ENCODE assay signal across 18 cellular contexts in the genomic region with DNA sequence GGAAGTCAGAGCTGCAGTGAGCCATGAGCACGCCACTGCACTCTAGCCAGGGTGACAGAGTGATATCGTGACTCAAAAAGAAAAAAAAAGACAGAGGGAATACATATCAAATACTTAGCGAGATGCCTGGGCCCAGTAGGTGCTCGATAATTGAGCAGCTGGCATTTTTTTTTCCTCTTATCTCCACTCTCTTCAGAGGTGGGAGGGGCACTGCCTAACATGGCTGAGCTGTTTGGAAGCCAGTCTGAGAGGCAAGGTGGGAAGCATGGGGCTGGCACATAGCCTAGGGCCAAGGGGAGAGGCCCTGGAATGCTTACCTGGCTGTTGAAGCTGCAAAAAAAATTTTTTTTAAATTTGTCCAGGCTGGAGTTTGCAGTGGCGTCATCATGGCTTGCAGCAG. TPM values are rescaled to one million over a fixed set of nuclear protein-coding genes. Genes with fewer than 3 reads are reported as not detected.
A peak's percentile ranks its signal among the peaks of the same experiment; 100 is the strongest.
DNase-seq lines count a peak whose midpoint lies in the region; ATAC-seq, FAIRE-seq and TF ChIP-seq lines count a peak whose summit lies in the region.
"Had no signal": no experiment of that assay in that cellular context is flagged by ENCODE, and none has a peak within 500 bp of the region (broad histone marks: within the 10 kb centered on the region; RNA-seq: fewer than 3 reads in every experiment).

No MANE protein-coding gene starts in this region.

- H3K9ac ChIP-seq in NT2/D1 (ENCODE audit: insufficient read length, low read depth) = peak overlapping the region; percentile 27
- H3K9ac ChIP-seq in keratinocyte (ENCODE audit: control insufficient read depth, extremely low read depth, insufficient read depth, low read length) = no peak overlapping the region
- H3K9ac ChIP-seq: parathyroid adenoma had no signal

- H3K36me3 ChIP-seq in heart right ventricle (peaks cover 0 to 12% (median 0%) of the 10 kb centered on the region in 9 donors), NT2/D1 (ENCODE audit: insufficient read depth, insufficient read length, low read length) (no peaks in the 10 kb centered on the region), keratinocyte (ENCODE audit: control insufficient read depth in 2 of 2, extremely low read depth in 1 of 2, insufficient read depth in 2 of 2, low read length in 2 of 2) (peaks cover 0 to 3% of the 10 kb centered on the region in 2 experiments), upper lobe of left lung (no peaks in the 10 kb centered on the region), gastroesophageal sphincter (no peaks in the 10 kb centered on the region)
- H3K36me3 ChIP-seq: adrenal gland had no signal

- H3K27ac ChIP-seq in heart right ventricle = peak overlapping the region in 7 of 10 donors; percentile 8 to 65 (median 14)
- no peak overlapping the region for H3K27ac ChIP-seq in keratinocyte (ENCODE audit: control insufficient read depth, insufficient read depth, low read length)
- H3K27ac ChIP-seq in upper lobe of left lung = peak overlapping the region; percentile 20 to 46 (median 32)
- H3K27ac ChIP-seq in gastroesophageal sphincter = no peak overlapping the region
- H3K27ac ChIP-seq: parathyroid adenoma had no signal

- 52 to 64% methylated on average over 5 of the region's 5 CpGs for WGBS in heart right ventricle, 2 donors
- WGBS in upper lobe of left lung, 2 donors = 63 to 72% methylated on average over 5 of the region's 5 CpGs
- WGBS in gastroesophageal sphincter (ENCODE audit: low coverage in 1 of 2), 2 donors = 70 to 85% methylated on average over 4 of the region's 5 CpGs

- H2AFZ ChIP-seq in keratinocyte (ENCODE audit: control insufficient read depth, low read length) = no peak overlapping the region
- H2AFZ ChIP-seq: parathyroid adenoma had no signal

- TF ChIP-seq POLR2A in upper lobe of left lung (IDR thresholded peaks at IDR 0.05) (no peak), gastroesophageal sphincter (IDR thresholded peaks at IDR 0.05) (no peak)

- no peaks in the 10 kb centered on the region for H4K20me1 ChIP-seq in keratinocyte (ENCODE audit: control insufficient read depth, extremely low read depth, insufficient read depth, low read length)

- dilution Hi-C loops in keratinocyte (cut with MboI; ENCODE audit: extremely low pct_ligation_motif_present, low sequenced_read_pairs) = no loop called here

- H3K9me3 ChIP-seq in heart right ventricle = no peaks in the 10 kb centered on the region
- no peaks in the 10 kb centered on the region for H3K9me3 ChIP-seq in NT2/D1 (ENCODE audit: insufficient read depth, low read length)
- H3K9me3 ChIP-seq in keratinocyte (ENCODE audit: control insufficient read depth, low read depth, low read length) = no peaks in the 10 kb centered on the region
- H3K9me3 ChIP-seq in upper lobe of left lung = no peaks in the 10 kb centered on the region
- H3K9me3 ChIP-seq in gastroesophageal sphincter = no peaks in the 10 kb centered on the region
- H3K9me3 ChIP-seq: adrenal gland had no signal

- DNase-seq in heart right ventricle (no peak), Right ventricle myocardium inferior (ENCODE audit: missing footprints) (no peak), NT2/D1 (ENCODE audit: low read depth, low spot score) (no peak), keratinocyte (ENCODE audit: low read depth, low spot score) (peak; percentile 58), upper lobe of left lung (peak in 1 of 2 donors; percentile 82), MV-4-11 (lab: John Stamatoyannopoulos, UW) (no peak)
- DNase-seq: activated CD4-positive, alpha-beta T cell treated with anti-CD3 and anti-CD28 coated beads, Interleukin-2, amount 50 U/mL, for 4 hours; adrenal gland; effector CD4-positive, alpha-beta T cell; hippocampal formation; NCI-H187; NCI-H526 treated with DMSO at 0.1 percent for 48 hours; stimulated activated CD4-positive, alpha-beta T cell treated with anti-CD3 and anti-CD28 coated beads, Interleukin-1b, Interleukin-23, amount 100 ng/mL, for 48 hours had no signal

- H3K4me1 ChIP-seq in heart right ventricle = peaks cover 10 to 67% (median 43%) of the 10 kb centered on the region in 9 donors
- H3K4me1 ChIP-seq in NT2/D1 (ENCODE audit: insufficient read depth, insufficient read length) = peaks cover 16% of the 10 kb centered on the region
- H3K4me1 ChIP-seq in keratinocyte (ENCODE audit: control insufficient read depth, extremely low read depth, insufficient read depth, low read length) = peaks cover 40% of the 10 kb centered on the region
- H3K4me1 ChIP-seq in upper lobe of left lung = peaks cover 33 to 60% (median 54%) of the 10 kb centered on the region in 4 donors
- peaks cover 0 to 43% (median 20%) of the 10 kb centered on the region in 3 donors for H3K4me1 ChIP-seq in gastroesophageal sphincter

- peak; percentile 29 for FAIRE-seq in keratinocyte (lab: Jason Lieb, UNC)
- FAIRE-seq: GM19239 had no signal

- H3K4me3 ChIP-seq in heart right ventricle (no peak overlapping the region), NT2/D1 (ENCODE audit: insufficient read length, low read depth) (no peak overlapping the region), keratinocyte (ENCODE audit: control insufficient read depth in 2 of 3, extremely low read depth in 1 of 3, insufficient read depth in 2 of 3, low read depth in 1 of 3, low read length in 3 of 3) (no peak overlapping the region), upper lobe of left lung (no peak overlapping the region), gastroesophageal sphincter (no peak overlapping the region)
- H3K4me3 ChIP-seq: adrenal gland had no signal

- intact Hi-C loops in heart right ventricle (cut with DNase I) (loop anchor here in 4 of 10 donors (5.0 to 10.0 kb wide), 4 partner anchors 36 to 151 kb away; a partner anchor contains a TSS), Right ventricle myocardium inferior (cut with DNase I) (loop anchor here (5.0 kb wide), 1 partner anchor 36 kb away; a partner anchor contains a TSS)

- H3K9me1 ChIP-seq in keratinocyte (ENCODE audit: control insufficient read depth, extremely low read depth, insufficient read depth, low read length) = no peaks in the 10 kb centered on the region

- no peak for ATAC-seq in heart right ventricle
- no peak for ATAC-seq in Right ventricle myocardium inferior
- peak in 1 of 2 donors; percentile 87 for ATAC-seq in upper lobe of left lung (ENCODE audit: low FRiP score in 2 of 2)
- ATAC-seq in gastroesophageal sphincter = no peak
- no peak for ATAC-seq in GM21447 (IDR thresholded peaks at IDR 0.05; ENCODE audit: unreplicated experiment)
- ATAC-seq: Panc1 had no signal

- TF ChIP-seq CTCF in heart right ventricle (IDR thresholded peaks at IDR 0.05) (no peak), keratinocyte (optimal IDR thresholded peaks at IDR 0.05 in 1 of 3, IDR thresholded peaks at IDR 0.05 in 1 of 3, conservative IDR thresholded peaks at IDR 0.05 in 1 of 3; ENCODE audit: extremely low read depth in 1 of 3, insufficient read depth in 2 of 3, low read length in 3 of 3) (no peak), upper lobe of left lung (IDR thresholded peaks at IDR 0.05) (no peak), gastroesophageal sphincter (IDR thresholded peaks at IDR 0.05) (no peak)

- no peaks in the 10 kb centered on the region for H3K79me2 ChIP-seq in keratinocyte (ENCODE audit: control insufficient read depth, insufficient read depth, low read length)

- H3K4me2 ChIP-seq in keratinocyte (ENCODE audit: control insufficient read depth, extremely low read depth, insufficient read depth, low read depth, low read length) = no peak overlapping the region

- TF ChIP-seq EP300 in upper lobe of left lung (IDR thresholded peaks at IDR 0.05) (no peak), gastroesophageal sphincter (IDR thresholded peaks at IDR 0.05) (no peak)

- no peaks in the 10 kb centered on the region for H3K27me3 ChIP-seq in heart right ventricle
- H3K27me3 ChIP-seq in NT2/D1 (ENCODE audit: insufficient read depth, insufficient read length) = no peaks in the 10 kb centered on the region
- H3K27me3 ChIP-seq in keratinocyte (ENCODE audit: control insufficient read depth, extremely low read depth, insufficient read depth, low read length) = no peaks in the 10 kb centered on the region
- no peaks in the 10 kb centered on the region for H3K27me3 ChIP-seq in upper lobe of left lung
- no peaks in the 10 kb centered on the region for H3K27me3 ChIP-seq in gastroesophageal sphincter
- H3K27me3 ChIP-seq: adrenal gland had no signal

RNA-seq across cellular contexts. Expression of a gene that starts 38.4 kb away (rescaled TPM):
- total RNA-seq in heart right ventricle = 10 to 100 TPM in 7 of 10 donors, 1 to 10 TPM in 3; 3.5 to 37.5 (median 12.1) TPM
- polyA plus RNA-seq in heart right ventricle = 10 to 100 TPM in 1 of 2 donors, 1 to 10 TPM in 1; 8.3 to 14.3 TPM
- 22.7 TPM for total RNA-seq in Right ventricle myocardium inferior
- polyA plus RNA-seq in keratinocyte = 0.64 to 1.1 TPM (median 0.92 TPM) in 3 replicates
- polyA plus RNA-seq in keratinocyte (2011; ENCODE audit: low read depth) = not detected
- polyA plus RNA-seq in keratinocyte (2011; cell fraction: cytosol; rRNA removed) = 0.23 and 0.82 TPM in 2 replicates
- 1.4 and 1.5 TPM in 2 replicates for polyA plus RNA-seq in keratinocyte (2011; cell fraction: nucleus; rRNA removed)
- polyA plus RNA-seq in keratinocyte (2012; ENCODE audit: low replicate concordance) = 0.45 and 1.7 TPM in 2 replicates
- 0.58 to 1.4 TPM (median 1.3 TPM) in 3 replicates for polyA minus RNA-seq in keratinocyte
- polyA minus RNA-seq in keratinocyte (2011; cell fraction: cytosol; rRNA and poly(A)+ RNA removed) = 6.5 TPM
- polyA minus RNA-seq in keratinocyte (2011; cell fraction: nucleus; rRNA and poly(A)+ RNA removed) = 2.1 and 3.1 TPM in 2 replicates
- 10 to 100 TPM in 5 of 6 donors, 1 to 10 TPM in 1; 8.0 to 25.5 (median 19.1) TPM for total RNA-seq in upper lobe of left lung
- 10 to 100 TPM; 32.8 to 56.2 (median 41.6) TPM for total RNA-seq in gastroesophageal sphincter

RNA-seq across cellular contexts. Expression of a gene that starts 51.5 kb away (rescaled TPM):
- 10 to 100 TPM; 15.3 to 25.4 (median 17.6) TPM for total RNA-seq in heart right ventricle
- polyA plus RNA-seq in heart right ventricle = 10 to 100 TPM; 43.3 to 47.5 TPM
- 14.3 TPM for total RNA-seq in Right ventricle myocardium inferior
- polyA plus RNA-seq in keratinocyte = 41.2 to 58.1 TPM (median 53.5 TPM) in 3 replicates
- polyA plus RNA-seq in keratinocyte (2011; ENCODE audit: low read depth) = 3.8 TPM
- polyA plus RNA-seq in keratinocyte (2011; cell fraction: cytosol; rRNA removed) = 49.1 and 57.0 TPM in 2 replicates
- 17.6 and 24.7 TPM in 2 replicates for polyA plus RNA-seq in keratinocyte (2011; cell fraction: nucleus; rRNA removed)
- polyA plus RNA-seq in keratinocyte (2012; ENCODE audit: low replicate concordance) = 31.2 and 45.0 TPM in 2 replicates
- polyA minus RNA-seq in keratinocyte = 31.3 to 46.1 TPM (median 45.4 TPM) in 3 replicates
- 34.9 TPM for polyA minus RNA-seq in keratinocyte (2011; cell fraction: cytosol; rRNA and poly(A)+ RNA removed)
- polyA minus RNA-seq in keratinocyte (2011; cell fraction: nucleus; rRNA and poly(A)+ RNA removed) = 3.7 and 4.8 TPM in 2 replicates
- 10 to 100 TPM; 20.1 to 56.1 (median 33.5) TPM for total RNA-seq in upper lobe of left lung
- 10 to 100 TPM; 19.6 to 40.3 (median 36.5) TPM for total RNA-seq in gastroesophageal sphincter

Comparison
In these comparisons a context has a peak if more than half of its experiments do, and no peak if none do; other contexts are left out.
1. H3K27ac ChIP-seq: peak in heart right ventricle (7 of 10) and upper lobe of left lung (4 of 4); none in keratinocyte (single experiment) and gastroesophageal sphincter (0 of 4).